Comparison of ENCODE assay signal across 12 cellular contexts in the genomic region with DNA sequence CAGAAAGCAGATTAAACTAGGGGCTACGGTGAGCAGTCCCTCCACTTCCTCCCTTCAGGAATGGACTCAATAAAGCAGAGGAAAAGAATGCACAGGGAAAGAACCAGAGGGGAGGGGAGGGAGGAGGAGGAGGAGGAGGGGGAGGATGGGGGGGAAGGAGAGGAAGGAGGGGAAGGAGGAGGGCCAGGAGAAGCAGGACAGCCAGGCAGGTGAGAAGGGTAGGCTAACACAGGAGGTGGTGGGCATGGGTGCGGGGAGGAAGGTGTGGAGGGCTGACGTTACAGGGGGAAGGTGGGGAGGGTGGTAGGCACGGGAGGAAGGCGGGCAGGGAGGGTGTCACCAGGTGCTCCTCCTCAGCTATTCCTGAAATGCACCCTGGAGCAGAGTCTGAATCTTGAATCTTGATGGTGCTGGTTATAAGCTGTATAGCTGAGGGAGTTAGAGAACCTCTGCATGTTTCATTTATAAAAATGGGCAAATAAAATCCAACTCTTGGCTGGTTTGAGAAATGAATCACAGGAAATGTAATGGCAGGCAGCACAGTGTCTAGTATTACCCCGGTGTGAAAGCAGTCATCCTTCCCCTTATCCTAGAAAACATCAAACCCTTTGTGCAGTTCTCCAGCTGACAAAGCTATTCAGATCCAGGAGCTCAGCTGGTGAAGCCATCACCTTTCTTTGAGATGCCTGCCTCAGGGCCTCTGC. TPM values are rescaled to one million over a fixed set of nuclear protein-coding genes. Genes with fewer than 3 reads are reported as not detected.
DNase-seq lines count a peak whose midpoint lies in the region; ATAC-seq and TF ChIP-seq lines count a peak whose summit lies in the region.
"Had no signal": no experiment of that assay in that cellular context is flagged by ENCODE, and none has a peak within 500 bp of the region (broad histone marks: within the 10 kb centered on the region; RNA-seq: fewer than 3 reads in every experiment).

No MANE protein-coding gene starts in this region.

- DNase-seq in AG09309 (ENCODE audit: low read depth): peak; percentile 25
- DNase-seq in H7: peak; percentile 59
- DNase-seq in activated B cell treated with CpG ODN at 0.5 μM for 24 hours: no peak
- DNase-seq in fibroblast of peridontal ligament (ENCODE audit: extremely low read depth): peak; percentile 56
- DNase-seq in NCI-H2107 treated with DMSO at 0.1 percent for 48 hours (lab: John Stamatoyannopoulos, UW; ENCODE audit: unreplicated experiment): no peak
- no peak for DNase-seq in NCI-H1417 (lab: John Stamatoyannopoulos, UW)
- DNase-seq: immature natural killer cell, NCI-H1694 treated with DMSO at 0.1 percent for 48 hours, T1000 had no signal

- POLR2A ChIA-PET in activated B cell treated with CpG ODN at 0.5 μM for 24 hours (lab: Charles Lee): no interaction called here

- H3K27ac Mint-ChIP-seq in activated B cell treated with CpG ODN at 0.5 μM for 24 hours: peak overlapping the region; percentile 26

- ATAC-seq in activated B cell treated with CpG ODN at 0.5 μM for 24 hours (ENCODE audit: low read depth) (no peak), GM18505 (IDR thresholded peaks at IDR 0.05; ENCODE audit: unreplicated experiment) (no peak), HG02870 (IDR thresholded peaks at IDR 0.05; ENCODE audit: unreplicated experiment) (no peak)

- peaks cover 68% of the 10 kb centered on the region for H3K36me3 Mint-ChIP-seq in activated B cell treated with CpG ODN at 0.5 μM for 24 hours (ENCODE audit: low read depth)

- no peak for TF ChIP-seq POLR2A in GM18505 (IDR thresholded peaks at IDR 0.05; ENCODE audit: borderline replicate concordance, extremely low read depth, insufficient read depth, insufficient read length)

- peaks cover 5% of the 10 kb centered on the region for H3K36me3 ChIP-seq in H7 (replicated peaks; ENCODE audit: control insufficient read depth, insufficient read depth, low read length)

- intact Hi-C loops in activated B cell treated with CpG ODN at 0.5 μM for 24 hours (cut with micrococcal nuclease): no loop called here

- H3K4me3 ChIP-seq in AG09309 (ENCODE audit: control insufficient read depth, low read depth, low read length): no peak overlapping the region
- H3K4me3 ChIP-seq in H7 (ENCODE audit: insufficient read depth, low read depth, low read length): no peak overlapping the region
- H3K4me3 ChIP-seq: esophagus muscularis mucosa had no signal

- CTCF ChIA-PET in activated B cell treated with CpG ODN at 0.5 μM for 24 hours (lab: Charles Lee): no interaction called here

- TF ChIP-seq CTCF in AG09309 (IDR thresholded peaks at IDR 0.05; ENCODE audit: control insufficient read depth, insufficient read depth, low read depth, low read length, missing control alignments) (no peak), activated B cell treated with CpG ODN at 0.5 μM for 24 hours (IDR thresholded peaks at IDR 0.05) (no peak)

- H3K4me3 Mint-ChIP-seq in activated B cell treated with CpG ODN at 0.5 μM for 24 hours: peak overlapping the region; percentile 28

- H3K27me3 ChIP-seq in H7 (ENCODE audit: control insufficient read depth, insufficient read depth, low read length): no peaks in the 10 kb centered on the region
- H3K27me3 ChIP-seq: esophagus muscularis mucosa had no signal

- H3K9me3 Mint-ChIP-seq in activated B cell treated with CpG ODN at 0.5 μM for 24 hours: no peaks in the 10 kb centered on the region
- H3K9me3 Mint-ChIP-seq: immature natural killer cell had no signal

- no peaks in the 10 kb centered on the region for H3K27me3 Mint-ChIP-seq in activated B cell treated with CpG ODN at 0.5 μM for 24 hours

- peaks cover 63% of the 10 kb centered on the region for H3K4me1 Mint-ChIP-seq in activated B cell treated with CpG ODN at 0.5 μM for 24 hours

RNA-seq across cellular contexts. Expression of gene TMEM18, which starts 3.4 kb away (rescaled TPM):
- 18.8 and 23.9 TPM in 2 replicates for total RNA-seq in H7 (2014; rRNA removed; shearing (Covaris generic))
- 30.8 and 34.6 TPM in 2 replicates for total RNA-seq in activated B cell treated with CpG ODN at 0.5 μM for 24 hours

Comparison
In these comparisons a context has a peak if more than half of its experiments do, and no peak if none do; other contexts are left out.
1. DNase-seq: peak in AG09309 (single experiment), H7 (single experiment) and fibroblast of peridontal ligament (single experiment); none in activated B cell treated with CpG ODN at 0.5 μM for 24 hours (single experiment), NCI-H2107 treated with DMSO at 0.1 percent for 48 hours (single experiment) and NCI-H1417 (0 of 3).